Comparison of ENCODE assay signal across 33 cellular contexts in the genomic region with DNA sequence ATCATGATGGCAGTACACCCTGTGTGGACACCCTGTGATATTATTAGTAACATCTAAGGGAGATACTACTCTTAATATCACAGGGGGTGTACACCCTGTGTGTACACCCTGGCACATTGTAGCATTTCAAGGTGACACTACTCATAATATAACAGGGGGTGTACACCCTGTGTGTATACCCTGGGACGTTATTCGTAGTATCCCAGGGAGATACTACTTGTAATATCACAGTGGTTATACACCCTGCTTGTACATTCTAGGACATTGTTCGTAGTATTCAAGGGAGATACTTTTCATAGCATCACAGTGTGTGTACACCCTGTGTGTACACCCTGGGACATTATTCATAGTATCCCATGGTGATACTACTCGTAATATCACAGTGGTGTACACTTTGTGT.
"Had no signal": no experiment of that assay in that cellular context is flagged by ENCODE, and none has a peak within 500 bp of the region (broad histone marks: within the 10 kb centered on the region; RNA-seq: fewer than 3 reads in every experiment).

No MANE protein-coding gene starts in this region.

- H3K4me3 Mint-ChIP-seq: activated CD4-positive, alpha-beta T cell treated with anti-CD3 and anti-CD28 coated beads, Interleukin-2, amount 10 ng/mL, durations not matched to agents 7 days and 5 days; activated naive CD8-positive, alpha-beta T cell; activated T-cell treated with anti-CD3 and anti-CD28 coated beads, Interleukin-2, amount 50 U/mL, for 4 hours; central memory CD8-positive, alpha-beta T cell had no signal

- H3K36me3 Mint-ChIP-seq: activated naive CD8-positive, alpha-beta T cell had no signal

- H3K4me1 Mint-ChIP-seq: central memory CD8-positive, alpha-beta T cell had no signal

- H3K9me3 Mint-ChIP-seq: activated CD4-positive, alpha-beta T cell treated with anti-CD3 and anti-CD28 coated beads, Interleukin-2, amount 10 ng/mL, durations not matched to agents 7 days and 5 days; activated T-cell treated with anti-CD3 and anti-CD28 coated beads, Interleukin-2, amount 50 U/mL, for 4 hours; activated T-helper 2 cell treated with anti-CD3 and anti-CD28 coated beads, Interferon-gamma antibody, Interleukin-2, Interleukin-4, amounts not matched to agents 10 μg/mL and 5 μg/mL and 100 μg/mL, durations not matched to agents 14 hours and 24 hours and 36 hours; central memory CD8-positive, alpha-beta T cell had no signal

- ATAC-seq: activated T-cell treated with anti-CD3 and anti-CD28 coated beads, Interleukin-2, amount 50 U/mL, for 4 hours; Right ventricle myocardium inferior had no signal

- FAIRE-seq: RCC 7860 had no signal

- DNase-seq: activated CD4-positive, alpha-beta T cell treated with anti-CD3 and anti-CD28 coated beads for 1 hour; activated CD4-positive, alpha-beta T cell treated with anti-CD3 and anti-CD28 coated beads, Interleukin-2, amount 10 ng/mL, durations not matched to agents 7 days and 5 days; activated CD4-positive, alpha-beta T cell treated with anti-CD3 and anti-CD28 coated beads, Interleukin-2, amount 50 U/mL, for 48 hours; activated CD4-positive, CD25-positive, alpha-beta regulatory T cell; activated CD8-positive, alpha-beta memory T cell treated with anti-CD3 and anti-CD28 coated beads, Interleukin-2, amount 50 U/mL, for 4 hours; activated gamma-delta T cell; activated naive CD4-positive, alpha-beta T cell treated with Interleukin-2 at 50 U/mL for 16 hours; activated T-cell treated with anti-CD3 and anti-CD28 coated beads for 4 hours; activated T-cell treated with anti-CD3 and anti-CD28 coated beads, Interleukin-2, amount 50 U/mL, for 4 hours; amygdala; Kasumi-1; KG1; MG63; NCI-H1092 treated with DMSO at 0.1 percent for 48 hours; NCI-H1417; NCI-H146; NCI-H187; NCI-H2029 treated with DMSO at 0.1 percent for 48 hours; NCI-H2107; NCI-H2171; NCI-H510A; NCI-H526; NCI-H748 treated with DMSO at 0.1 percent for 48 hours; NK-92 treated with Interleukin-12 subunit alpha and Interleukin-12 subunit beta, amount 100 ng/mL, for 24 hours; PC-9; SIG-M5; T1000; WERI-Rb-1 had no signal

- H3K27me3 Mint-ChIP-seq: activated naive CD8-positive, alpha-beta T cell had no signal

- H3K27ac Mint-ChIP-seq: activated CD4-positive, alpha-beta T cell treated with anti-CD3 and anti-CD28 coated beads, Interleukin-2, amount 10 ng/mL, durations not matched to agents 7 days and 5 days; activated naive CD8-positive, alpha-beta T cell; activated T-helper 2 cell treated with anti-CD3 and anti-CD28 coated beads, Interferon-gamma antibody, Interleukin-2, Interleukin-4, amounts not matched to agents 10 μg/mL and 5 μg/mL and 100 μg/mL, durations not matched to agents 14 hours and 24 hours and 36 hours had no signal
